In genomic region chr3:41120461-41120860, GRCh38 we compare ENCODE assay signal across 14 cellular contexts.
DNase-seq lines count a peak whose midpoint lies in the region; ATAC-seq and TF ChIP-seq lines count a peak whose summit lies in the region.
"Had no signal": no experiment of that assay in that cellular context is flagged by ENCODE, and none has a peak within 500 bp of the region (broad histone marks: within the 10 kb centered on the region; RNA-seq: fewer than 3 reads in every experiment).

No MANE protein-coding gene starts in this region.

- no peaks in the 10 kb centered on the region for H3K36me3 ChIP-seq in skeletal muscle tissue (ENCODE audit: control insufficient read depth in 3 of 3, insufficient read depth in 3 of 3, low read length in 3 of 3)

- H3K27ac ChIP-seq in skeletal muscle tissue (ENCODE audit: low read depth, low read length) = peak overlapping the region; percentile 30

- no peaks in the 10 kb centered on the region for H3K9me3 ChIP-seq in skeletal muscle tissue (ENCODE audit: control insufficient read depth in 3 of 3, low read length in 3 of 3)
- H3K9me3 ChIP-seq: SK-N-SH had no signal

- H3K27ac Mint-ChIP-seq in immature natural killer cell = peak overlapping the region in 5 of 6 donors; percentile 0 to 98 (median 83)

- H3K4me1 Mint-ChIP-seq in immature natural killer cell = peaks cover 28 to 31% of the 10 kb centered on the region in 2 donors

- H3K4me3 Mint-ChIP-seq in immature natural killer cell = no peak overlapping the region
- H3K4me3 Mint-ChIP-seq: natural killer cell had no signal

- peaks cover under 1 to 8% (median 4%) of the 10 kb centered on the region in 6 donors for H3K9me3 Mint-ChIP-seq in immature natural killer cell
- H3K9me3 Mint-ChIP-seq: natural killer cell had no signal

- peak; percentile 45 for DNase-seq in MV-4-11 (lab: John Stamatoyannopoulos, UW)
- DNase-seq in cerebellar cortex (ENCODE audit: low spot score) = peak; percentile 28
- DNase-seq in immature natural killer cell = no peak
- DNase-seq in foreskin fibroblast = no peak
- no peak for DNase-seq in activated CD4-positive, alpha-beta T cell treated with anti-CD3 and anti-CD28 coated beads, Interleukin-2, amount 50 U/mL, for 4 hours
- DNase-seq: DND-41; KG1; natural killer cell; NCI-H1436; NCI-H226; SK-N-SH; stimulated activated CD4-positive, alpha-beta T cell treated with anti-CD3 and anti-CD28 coated beads, Interleukin-1b, Interleukin-23, amount 100 ng/mL, for 48 hours had no signal

- peaks cover 15 to 21% (median 20%) of the 10 kb centered on the region in 3 donors for H3K27me3 Mint-ChIP-seq in immature natural killer cell (ENCODE audit: low read depth in 3 of 3)

- H3K27me3 ChIP-seq in skeletal muscle tissue (ENCODE audit: control insufficient read depth in 3 of 3, insufficient read depth in 3 of 3, low read length in 3 of 3) = no peaks in the 10 kb centered on the region

- H3K4me1 ChIP-seq in skeletal muscle tissue (ENCODE audit: control insufficient read depth in 3 of 3, insufficient read depth in 3 of 3, low read length in 3 of 3) = peaks cover 3 to 13% (median 6%) of the 10 kb centered on the region in 3 donors

- TF ChIP-seq CTCF in foreskin fibroblast (IDR thresholded peaks at IDR 0.05; ENCODE audit: low read depth, low read length) = no peak

- H3K4me3 ChIP-seq in skeletal muscle tissue (ENCODE audit: low read length in 3 of 3) (no peak overlapping the region), foreskin fibroblast (ENCODE audit: low read depth in 1 of 2, low read length in 2 of 2) (no peak overlapping the region)

- H3K9ac ChIP-seq in skeletal muscle tissue (ENCODE audit: low read depth in 1 of 3, low read length in 3 of 3) = no peak overlapping the region
- H3K9ac ChIP-seq: SK-N-SH had no signal

- H3K36me3 Mint-ChIP-seq in immature natural killer cell = peaks cover 0 to 5% (median 0%) of the 10 kb centered on the region in 3 donors

- ATAC-seq in GM21576 (IDR thresholded peaks at IDR 0.05; ENCODE audit: unreplicated experiment) = no peak
- ATAC-seq: natural killer cell had no signal

Comparison
In these comparisons a context has a peak if more than half of its experiments do, and no peak if none do; other contexts are left out.
1. DNase-seq: peak in MV-4-11 (single experiment) and cerebellar cortex (single experiment); none in immature natural killer cell (0 of 3), foreskin fibroblast (0 of 2) and activated CD4-positive, alpha-beta T cell treated with anti-CD3 and anti-CD28 coated beads, Interleukin-2, amount 50 U/mL, for 4 hours (0 of 2).